ENCODE assay signal across 9 cellular contexts in genomic region chr19:1295169-1296012, GRCh38. TPM values are rescaled to one million over a fixed set of nuclear protein-coding genes. Genes with fewer than 3 reads are reported as not detected.
A peak's percentile ranks its signal among the peaks of the same experiment; 100 is the strongest.
DNase-seq lines count a peak whose midpoint lies in the region; ATAC-seq, FAIRE-seq and TF ChIP-seq lines count a peak whose summit lies in the region.
"Had no signal": no experiment of that assay in that cellular context is flagged by ENCODE, and none has a peak within 500 bp of the region (broad histone marks: within the 10 kb centered on the region; RNA-seq: fewer than 3 reads in every experiment).

No MANE protein-coding gene starts in this region.

- H3K4me2 ChIP-seq in Karpas-422 (ENCODE audit: low read depth, low read length, poor library complexity, severe bottlenecking) (no peak overlapping the region), GM12878 (ENCODE audit: control insufficient read depth, insufficient read depth) (0 out of 2 replicates have a peak overlapping the region, but pooled peaks have one; percentile 25)

- DNase-seq in CD4-positive, alpha-beta T cell: peak in 5 of 10 experiments; percentile 35 to 57 (median 38)
- DNase-seq in Karpas-422 (peak; percentile 65), GM12878 (ENCODE audit: low read depth, low spot score) (no peak), natural killer cell (no peak), posterior cingulate gyrus (no peak), NCI-H446 (lab: John Stamatoyannopoulos, UW) (no peak)
- DNase-seq in T-helper 2 cell treated with Interferon-gamma antibody and Interleukin-4, amounts not matched to agents 5 μg/mL and 100 μg/mL, for 36 hours (ENCODE audit: low spot score): no peak
- DNase-seq: NCI-H2029 treated with DMSO at 0.1 percent for 48 hours had no signal

- H3K4me1 ChIP-seq in Karpas-422 (ENCODE audit: low read length) (peaks cover 19% of the 10 kb centered on the region), GM12878 (ENCODE audit: control insufficient read depth, insufficient read depth, low read length) (peaks cover 16% of the 10 kb centered on the region)

- no peak overlapping the region for H3K27ac ChIP-seq in CD4-positive, alpha-beta T cell (ENCODE audit: low read depth, low read length)
- no peak overlapping the region for H3K27ac ChIP-seq in Karpas-422 (ENCODE audit: low read length)
- no peak overlapping the region for H3K27ac ChIP-seq in GM12878 (ENCODE audit: control insufficient read depth, insufficient read depth)

- H3K9me3 Mint-ChIP-seq in CD4-positive, alpha-beta T cell: no peaks in the 10 kb centered on the region
- H3K9me3 Mint-ChIP-seq in natural killer cell: no peaks in the 10 kb centered on the region
- no peaks in the 10 kb centered on the region for H3K9me3 Mint-ChIP-seq in T-helper 2 cell treated with Interferon-gamma antibody and Interleukin-4, amounts not matched to agents 5 μg/mL and 100 μg/mL, for 36 hours

- H3K36me3 Mint-ChIP-seq in CD4-positive, alpha-beta T cell (ENCODE audit: low read depth): no peaks in the 10 kb centered on the region
- H3K36me3 Mint-ChIP-seq in natural killer cell: no peaks in the 10 kb centered on the region
- no peaks in the 10 kb centered on the region for H3K36me3 Mint-ChIP-seq in T-helper 2 cell treated with Interferon-gamma antibody and Interleukin-4, amounts not matched to agents 5 μg/mL and 100 μg/mL, for 36 hours (ENCODE audit: low read depth)

- H3K27me3 Mint-ChIP-seq in CD4-positive, alpha-beta T cell: peaks cover 33% of the 10 kb centered on the region
- peaks cover 0 to 6% of the 10 kb centered on the region in 2 donors for H3K27me3 Mint-ChIP-seq in natural killer cell (ENCODE audit: low read depth in 2 of 2)
- H3K27me3 Mint-ChIP-seq in T-helper 2 cell treated with Interferon-gamma antibody and Interleukin-4, amounts not matched to agents 5 μg/mL and 100 μg/mL, for 36 hours (ENCODE audit: low read depth): peaks cover 4% of the 10 kb centered on the region

- 44% methylated on average over 28 of the region's 82 CpGs for WGBS in GM12878 (ENCODE audit: insufficient coverage, insufficient replicate concordance, low lambda C conversion rate, missing lambda C conversion rate)

- H3K79me2 ChIP-seq in Karpas-422 (ENCODE audit: low read length) (no peaks in the 10 kb centered on the region), GM12878 (ENCODE audit: control insufficient read depth, insufficient read depth, low read length) (no peaks in the 10 kb centered on the region)

- H3K9ac ChIP-seq in Karpas-422 (ENCODE audit: low read length) (no peak overlapping the region), GM12878 (ENCODE audit: control insufficient read depth, insufficient read depth, low read length) (no peak overlapping the region)

- no TSS peak for BruUV-seq in GM12878 (replicated peaks; lab: Mats Ljungman, UMichigan)

- SMC1A ChIA-PET in GM12878 (lab: Charles Lee; ENCODE audit: uncharacterized antibody, unreplicated experiment): no interaction called here

- H3K4me3 ChIP-seq in Karpas-422 (ENCODE audit: low read length) (no peak overlapping the region), GM12878 (no peak overlapping the region)

- no peaks in the 10 kb centered on the region for H3K9me2 ChIP-seq in Karpas-422 (replicated peaks; ENCODE audit: insufficient read depth, low read length)

- TF ChIP-seq POLR2A in GM12878 (IDR thresholded peaks at IDR 0.05; ENCODE audit: low read depth, low read length): no peak

- H4K20me1 ChIP-seq in Karpas-422 (ENCODE audit: insufficient read depth, low read depth, low read length) (peaks cover 8% of the 10 kb centered on the region; the same call in 1 of the 2 replicates), GM12878 (ENCODE audit: control insufficient read depth, insufficient read depth) (no peaks in the 10 kb centered on the region)

- in situ Hi-C loops in GM12878 (cut with MboI): no loop called here

- no peak overlapping the region for H3K4me3 Mint-ChIP-seq in CD4-positive, alpha-beta T cell
- no peak overlapping the region for H3K4me3 Mint-ChIP-seq in natural killer cell
- no peak overlapping the region for H3K4me3 Mint-ChIP-seq in T-helper 2 cell treated with Interferon-gamma antibody and Interleukin-4, amounts not matched to agents 5 μg/mL and 100 μg/mL, for 36 hours

- intact Hi-C loops in CD4-positive, alpha-beta T cell (cut with DNase I, micrococcal nuclease): no loop called here
- intact Hi-C loops in GM12878 (cut with micrococcal nuclease; ENCODE audit: unreplicated experiment) (no loop called here), natural killer cell (cut with micrococcal nuclease) (no loop called here), posterior cingulate gyrus (cut with DNase I) (no loop called here)

- H3K9me3 ChIP-seq in CD4-positive, alpha-beta T cell (ENCODE audit: control insufficient read depth, low read length): no peaks in the 10 kb centered on the region
- H3K9me3 ChIP-seq in Karpas-422 (ENCODE audit: low read length): no peaks in the 10 kb centered on the region
- H3K9me3 ChIP-seq in GM12878 (replicated peaks; ENCODE audit: control insufficient read depth, insufficient read depth, low read length): no peaks in the 10 kb centered on the region

- no peak for TF ChIP-seq RAD21 in GM12878 (IDR thresholded peaks at IDR 0.05; ENCODE audit: insufficient read depth, low read depth, low read length)

- no peak overlapping the region for H3K27ac Mint-ChIP-seq in CD4-positive, alpha-beta T cell
- H3K27ac Mint-ChIP-seq in natural killer cell: no peak overlapping the region
- no peak overlapping the region for H3K27ac Mint-ChIP-seq in T-helper 2 cell treated with Interferon-gamma antibody and Interleukin-4, amounts not matched to agents 5 μg/mL and 100 μg/mL, for 36 hours

- H3K36me3 ChIP-seq in Karpas-422 (ENCODE audit: insufficient read depth, low read length) (no peaks in the 10 kb centered on the region), GM12878 (ENCODE audit: control insufficient read depth in 2 of 2, insufficient read depth in 2 of 2, low read length in 1 of 2) (no peaks in the 10 kb centered on the region)

- H3K4me1 Mint-ChIP-seq in CD4-positive, alpha-beta T cell (ENCODE audit: low read depth): no peaks in the 10 kb centered on the region
- H3K4me1 Mint-ChIP-seq in natural killer cell: no peaks in the 10 kb centered on the region
- H3K4me1 Mint-ChIP-seq in T-helper 2 cell treated with Interferon-gamma antibody and Interleukin-4, amounts not matched to agents 5 μg/mL and 100 μg/mL, for 36 hours (ENCODE audit: low read depth): no peaks in the 10 kb centered on the region

- ATAC-seq in CD4-positive, alpha-beta T cell (ENCODE audit: poor library complexity): peak; percentile 70
- ATAC-seq in GM12878 (peak; percentile 38; the same call in 2 of the 3 replicates), natural killer cell (peak; percentile 62 to 86 (median 82)), GM18868 (IDR thresholded peaks at IDR 0.05; ENCODE audit: unreplicated experiment) (no peak)

- POLR2A ChIA-PET in CD4-positive, alpha-beta T cell (lab: Charles Lee): no interaction called here
- POLR2A ChIA-PET in GM12878 (lab: Charles Lee): no interaction called here

- TF ChIP-seq CTCF in CD4-positive, alpha-beta T cell (IDR thresholded peaks at IDR 0.05): no peak
- TF ChIP-seq CTCF in GM12878 (IDR thresholded peaks at IDR 0.05 in 2 of 3, conservative IDR thresholded peaks at IDR 0.05 in 1 of 3; ENCODE audit: control insufficient read depth in 2 of 3, extremely low read depth in 1 of 3, insufficient read depth in 1 of 3, low read depth in 3 of 3, low read length in 3 of 3) (no peak), natural killer cell (IDR thresholded peaks at IDR 0.05) (no peak)

- FAIRE-seq in GM12878 (lab: Jason Lieb, UNC): no peak

- TF ChIP-seq EP300 in GM12878 (IDR thresholded peaks at IDR 0.05; ENCODE audit: borderline replicate concordance in 1 of 2, control insufficient read depth in 1 of 2, low read depth in 2 of 2, low read length in 2 of 2): no peak

- CTCF ChIA-PET in CD4-positive, alpha-beta T cell (lab: Charles Lee): no interaction called here
- CTCF ChIA-PET in GM12878 (lab: Yijun Ruan, JAX): no interaction called here

- H2AFZ ChIP-seq in Karpas-422 (ENCODE audit: low read length) (no peak overlapping the region), GM12878 (ENCODE audit: control insufficient read depth, low read depth, low read length) (no peak overlapping the region)

- peaks cover 38% of the 10 kb centered on the region for H3K27me3 ChIP-seq in CD4-positive, alpha-beta T cell (ENCODE audit: control insufficient read depth, insufficient read depth, low read length)
- H3K27me3 ChIP-seq in Karpas-422 (ENCODE audit: low read length) (no peaks in the 10 kb centered on the region), GM12878 (replicated peaks in 1 of 2; ENCODE audit: control insufficient read depth in 2 of 2, insufficient read depth in 2 of 2, low read length in 1 of 2) (no peaks in the 10 kb centered on the region)

- RAD21 ChIA-PET in GM12878 (lab: Charles Lee; ENCODE audit: unreplicated experiment): no interaction called here

RNA-seq across cellular contexts. Expression of gene EFNA2, which starts 9.7 kb away (rescaled TPM):
- not detected for total RNA-seq in CD4-positive, alpha-beta T cell
- total RNA-seq in Karpas-422 (2014; rRNA removed; shearing (Covaris generic); ENCODE audit: low replicate concordance): not detected in 2 replicates
- total RNA-seq in GM12878 (2013; cell fraction: nucleolus; rRNA removed): not detected in 2 replicates
- total RNA-seq in GM12878 (2014; rRNA removed) (not detected in 2 replicates), GM12878 (2014; rRNA removed; fragmentation: Illumina TruSeq; extraction: Trizol) (not detected in 2 replicates), GM12878 (2021) (not detected in 2 replicates), natural killer cell (not detected)
- polyA plus RNA-seq in GM12878 (2011; ENCODE audit: low read depth): not detected
- polyA plus RNA-seq in GM12878 (2011; rRNA removed) (not detected in 2 replicates), GM12878 (2014; fragmentation: Illumina TruSeq; extraction: Trizol) (not detected in 2 replicates), GM12878 (2014; fragmentation: Nextera tagmentation; extraction: Ambion mirVana) (not detected), GM12878 (2014; rRNA removed) (not detected in 2 replicates), GM12878 (2016; fragmentation: Nextera tagmentation; extraction: Ambion mirVana) (not detected)
- polyA plus RNA-seq in GM12878 (2011; cell fraction: cytosol; rRNA removed): not detected in 2 replicates
- polyA plus RNA-seq in GM12878 (2011; cell fraction: nucleus; rRNA removed): not detected in 2 replicates
- not detected in 2 replicates for polyA plus RNA-seq in GM12878 (2012)
- polyA minus RNA-seq in GM12878 (2011; rRNA and poly(A)+ RNA removed): not detected in 2 replicates
- polyA minus RNA-seq in GM12878 (2011; cell fraction: cytosol; rRNA and poly(A)+ RNA removed): not detected in 2 replicates
- not detected in 2 replicates for polyA minus RNA-seq in GM12878 (2011; cell fraction: nucleus; rRNA and poly(A)+ RNA removed)

RNA-seq across cellular contexts. Expression of gene FAM174C, which starts 20.1 kb away (rescaled TPM):
- total RNA-seq in CD4-positive, alpha-beta T cell: 10 to 100 TPM; 32.0 to 38.3 TPM
- total RNA-seq in Karpas-422 (2014; rRNA removed; shearing (Covaris generic); ENCODE audit: low replicate concordance): 32.7 and 68.1 TPM in 2 replicates
- 15.3 and 16.8 TPM in 2 replicates for total RNA-seq in GM12878 (2013; cell fraction: nucleolus; rRNA removed)
- 52.8 and 57.6 TPM in 2 replicates for total RNA-seq in GM12878 (2014; rRNA removed)
- total RNA-seq in GM12878 (2014; rRNA removed; fragmentation: Illumina TruSeq; extraction: Trizol): 15.4 and 18.8 TPM in 2 replicates
- total RNA-seq in GM12878 (2021): 71.8 and 73.0 TPM in 2 replicates
- 13.7 TPM for polyA plus RNA-seq in GM12878 (2011; ENCODE audit: low read depth)
- polyA plus RNA-seq in GM12878 (2011; rRNA removed): 14.8 and 29.6 TPM in 2 replicates
- polyA plus RNA-seq in GM12878 (2011; cell fraction: cytosol; rRNA removed): 85.8 and 125 TPM in 2 replicates
- polyA plus RNA-seq in GM12878 (2011; cell fraction: nucleus; rRNA removed): 64.1 and 89.0 TPM in 2 replicates
- 61.2 and 63.0 TPM in 2 replicates for polyA plus RNA-seq in GM12878 (2012)
- 1.1 and 8.1 TPM in 2 replicates for polyA plus RNA-seq in GM12878 (2014; fragmentation: Illumina TruSeq; extraction: Trizol)
- polyA plus RNA-seq in GM12878 (2014; fragmentation: Nextera tagmentation; extraction: Ambion mirVana): 1 to 10 TPM in 1 of 2 experiments, under 1 TPM in 1; 0.89 to 6.9 TPM
- 94.6 and 104 TPM in 2 replicates for polyA plus RNA-seq in GM12878 (2014; rRNA removed)
- polyA plus RNA-seq in GM12878 (2016; fragmentation: Nextera tagmentation; extraction: Ambion mirVana): 10 to 100 TPM; 72.0 to 79.9 TPM
- 10.3 and 34.2 TPM in 2 replicates for polyA minus RNA-seq in GM12878 (2011; rRNA and poly(A)+ RNA removed)
- polyA minus RNA-seq in GM12878 (2011; cell fraction: cytosol; rRNA and poly(A)+ RNA removed): 20.5 and 25.9 TPM in 2 replicates
- polyA minus RNA-seq in GM12878 (2011; cell fraction: nucleus; rRNA and poly(A)+ RNA removed): 11.1 and 20.1 TPM in 2 replicates
- 10 to 100 TPM; 26.6 to 33.4 (median 27.1) TPM for total RNA-seq in natural killer cell

RNA-seq across cellular contexts. Expression of gene CIRBP, which starts 26.3 kb away (rescaled TPM):
- 100 to 1,000 TPM; 614 to 628 TPM for total RNA-seq in CD4-positive, alpha-beta T cell
- total RNA-seq in Karpas-422 (2014; rRNA removed; shearing (Covaris generic); ENCODE audit: low replicate concordance): 141 and 291 TPM in 2 replicates
- 275 and 320 TPM in 2 replicates for total RNA-seq in GM12878 (2013; cell fraction: nucleolus; rRNA removed)
- total RNA-seq in GM12878 (2014; rRNA removed): 216 and 225 TPM in 2 replicates
- 228 and 243 TPM in 2 replicates for total RNA-seq in GM12878 (2014; rRNA removed; fragmentation: Illumina TruSeq; extraction: Trizol)
- 264 and 284 TPM in 2 replicates for total RNA-seq in GM12878 (2021)
- polyA plus RNA-seq in GM12878 (2011; ENCODE audit: low read depth): 115 TPM
- 153 and 253 TPM in 2 replicates for polyA plus RNA-seq in GM12878 (2011; rRNA removed)
- 253 and 279 TPM in 2 replicates for polyA plus RNA-seq in GM12878 (2011; cell fraction: cytosol; rRNA removed)
- 892 and 1,145 TPM in 2 replicates for polyA plus RNA-seq in GM12878 (2011; cell fraction: nucleus; rRNA removed)
- polyA plus RNA-seq in GM12878 (2012): 254 and 374 TPM in 2 replicates
- 152 and 313 TPM in 2 replicates for polyA plus RNA-seq in GM12878 (2014; fragmentation: Illumina TruSeq; extraction: Trizol)
- polyA plus RNA-seq in GM12878 (2014; fragmentation: Nextera tagmentation; extraction: Ambion mirVana): 10 to 100 TPM; 27.6 to 52.4 TPM
- polyA plus RNA-seq in GM12878 (2014; rRNA removed): 335 and 370 TPM in 2 replicates
- 100 to 1,000 TPM; 162 to 166 TPM for polyA plus RNA-seq in GM12878 (2016; fragmentation: Nextera tagmentation; extraction: Ambion mirVana)
- 50.8 and 65.0 TPM in 2 replicates for polyA minus RNA-seq in GM12878 (2011; rRNA and poly(A)+ RNA removed)
- 44.4 and 56.1 TPM in 2 replicates for polyA minus RNA-seq in GM12878 (2011; cell fraction: cytosol; rRNA and poly(A)+ RNA removed)
- 81.2 and 108 TPM in 2 replicates for polyA minus RNA-seq in GM12878 (2011; cell fraction: nucleus; rRNA and poly(A)+ RNA removed)
- 100 to 1,000 TPM; 410 to 454 (median 440) TPM for total RNA-seq in natural killer cell

RNA-seq across cellular contexts. Expression of gene MIDN, which starts 47.0 kb away (rescaled TPM):
- 100 to 1,000 TPM; 214 to 228 TPM for total RNA-seq in CD4-positive, alpha-beta T cell
- 21.4 and 40.5 TPM in 2 replicates for total RNA-seq in Karpas-422 (2014; rRNA removed; shearing (Covaris generic); ENCODE audit: low replicate concordance)
- 69.3 and 73.1 TPM in 2 replicates for total RNA-seq in GM12878 (2013; cell fraction: nucleolus; rRNA removed)
- total RNA-seq in GM12878 (2014; rRNA removed) (6.1 and 8.4 TPM in 2 replicates), GM12878 (2014; rRNA removed; fragmentation: Illumina TruSeq; extraction: Trizol) (6.5 and 7.0 TPM in 2 replicates), GM12878 (2021) (51.5 and 52.3 TPM in 2 replicates), natural killer cell (100 to 1,000 TPM; 296 to 367 (median 314) TPM)
- polyA plus RNA-seq in GM12878 (2011; ENCODE audit: low read depth): 6.0 TPM
- polyA plus RNA-seq in GM12878 (2011; rRNA removed) (7.6 and 12.2 TPM in 2 replicates), GM12878 (2014; fragmentation: Illumina TruSeq; extraction: Trizol) (4.2 and 7.9 TPM in 2 replicates), GM12878 (2014; fragmentation: Nextera tagmentation; extraction: Ambion mirVana) (under 1 TPM; 0.38 to 0.63 TPM), GM12878 (2014; rRNA removed) (30.9 and 33.7 TPM in 2 replicates), GM12878 (2016; fragmentation: Nextera tagmentation; extraction: Ambion mirVana) (1 to 10 TPM; 2.3 TPM)
- polyA plus RNA-seq in GM12878 (2011; cell fraction: cytosol; rRNA removed): 24.2 and 29.5 TPM in 2 replicates
- polyA plus RNA-seq in GM12878 (2011; cell fraction: nucleus; rRNA removed): 102 and 129 TPM in 2 replicates
- polyA plus RNA-seq in GM12878 (2012): 26.6 and 35.6 TPM in 2 replicates
- 2.3 and 11.8 TPM in 2 replicates for polyA minus RNA-seq in GM12878 (2011; rRNA and poly(A)+ RNA removed)
- 21.7 and 23.8 TPM in 2 replicates for polyA minus RNA-seq in GM12878 (2011; cell fraction: cytosol; rRNA and poly(A)+ RNA removed)
- 29.9 and 46.6 TPM in 2 replicates for polyA minus RNA-seq in GM12878 (2011; cell fraction: nucleus; rRNA and poly(A)+ RNA removed)

RNA-seq across cellular contexts. Expression of gene ATP5F1D, which starts 53.8 kb away (rescaled TPM):
- total RNA-seq in CD4-positive, alpha-beta T cell: 10 to 100 TPM; 77.6 to 92.6 TPM
- 64.3 and 110 TPM in 2 replicates for total RNA-seq in Karpas-422 (2014; rRNA removed; shearing (Covaris generic); ENCODE audit: low replicate concordance)
- 14.2 and 16.6 TPM in 2 replicates for total RNA-seq in GM12878 (2013; cell fraction: nucleolus; rRNA removed)
- 45.8 and 52.5 TPM in 2 replicates for total RNA-seq in GM12878 (2014; rRNA removed)
- total RNA-seq in GM12878 (2014; rRNA removed; fragmentation: Illumina TruSeq; extraction: Trizol): 18.9 and 23.6 TPM in 2 replicates
- 304 and 305 TPM in 2 replicates for total RNA-seq in GM12878 (2021)
- 34.8 TPM for polyA plus RNA-seq in GM12878 (2011; ENCODE audit: low read depth)
- 18.5 and 46.6 TPM in 2 replicates for polyA plus RNA-seq in GM12878 (2011; rRNA removed)
- 109 and 189 TPM in 2 replicates for polyA plus RNA-seq in GM12878 (2011; cell fraction: cytosol; rRNA removed)
- polyA plus RNA-seq in GM12878 (2011; cell fraction: nucleus; rRNA removed): 95.0 and 142 TPM in 2 replicates
- polyA plus RNA-seq in GM12878 (2012): 163 and 185 TPM in 2 replicates
- polyA plus RNA-seq in GM12878 (2014; fragmentation: Illumina TruSeq; extraction: Trizol): 1.4 and 12.8 TPM in 2 replicates
- 10 to 100 TPM in 1 of 2 experiments, 1 to 10 TPM in 1; 7.2 to 45.0 TPM for polyA plus RNA-seq in GM12878 (2014; fragmentation: Nextera tagmentation; extraction: Ambion mirVana)
- polyA plus RNA-seq in GM12878 (2014; rRNA removed): 179 and 216 TPM in 2 replicates
- 100 to 1,000 TPM; 355 to 357 TPM for polyA plus RNA-seq in GM12878 (2016; fragmentation: Nextera tagmentation; extraction: Ambion mirVana)
- polyA minus RNA-seq in GM12878 (2011; rRNA and poly(A)+ RNA removed): 38.4 and 79.7 TPM in 2 replicates
- polyA minus RNA-seq in GM12878 (2011; cell fraction: cytosol; rRNA and poly(A)+ RNA removed): 73.8 and 96.8 TPM in 2 replicates
- polyA minus RNA-seq in GM12878 (2011; cell fraction: nucleus; rRNA and poly(A)+ RNA removed): 21.4 and 39.0 TPM in 2 replicates
- total RNA-seq in natural killer cell: 100 to 1,000 TPM in 2 of 3 donors, 10 to 100 TPM in 1; 88.6 to 119 (median 104) TPM
